20 cellular contexts compared by ENCODE assay signal in genomic region chr1:77081834-77082233, GRCh38.
"Had no signal": no experiment of that assay in that cellular context is flagged by ENCODE, and none has a peak within 500 bp of the region (broad histone marks: within the 10 kb centered on the region; RNA-seq: fewer than 3 reads in every experiment).

No MANE protein-coding gene starts in this region.

- H3K36me3 ChIP-seq: left lung, neutrophil, right lobe of liver had no signal

- H3K9me3 ChIP-seq: left lung, neutrophil, right lobe of liver had no signal

- DNase-seq: activated B cell treated with CpG ODN at 0.5 μM for 24 hours; activated CD4-positive, alpha-beta T cell treated with anti-CD3 and anti-CD28 coated beads for 36 hours; activated CD4-positive, alpha-beta T cell treated with anti-CD3 and anti-CD28 coated beads, Interleukin-2, amount 50 U/mL, for 4 hours; activated CD8-positive, alpha-beta memory T cell treated with anti-CD3 and anti-CD28 coated beads for 24 hours; activated CD8-positive, alpha-beta memory T cell treated with anti-CD3 and anti-CD28 coated beads, Interleukin-2, amount 50 U/mL, for 4 hours; activated naive CD4-positive, alpha-beta T cell; activated T-cell treated with anti-CD3 and anti-CD28 coated beads, Interleukin-2, amount 50 U/mL, for 24 hours; cortex of kidney; endodermal cell; immature natural killer cell; left lung; midbrain; natural killer cell; right lobe of liver; stimulated activated CD4-positive, alpha-beta T cell treated with anti-CD3 and anti-CD28 coated beads, Interleukin-2, amount 100 ng/mL, for 24 hours; stimulated activated naive B cell treated with anti-CD40 and anti-IgM and Interleukin-4, amounts not matched to agents 10 μg/mL and 1 μg/mL and 100 μg/mL, for 72 hours; T1000 had no signal

- H3K27ac ChIP-seq: left lung, neutrophil, parathyroid adenoma, right lobe of liver, skin epidermis had no signal

- H3K27me3 ChIP-seq: left lung, neutrophil, right lobe of liver had no signal

- ATAC-seq: activated CD4-positive, alpha-beta T cell treated with anti-CD3 and anti-CD28 coated beads for 36 hours; left lung; natural killer cell; right lobe of liver; stimulated activated naive B cell treated with anti-CD40 and anti-IgM and Interleukin-4, amounts not matched to agents 10 μg/mL and 1 μg/mL and 100 μg/mL, for 72 hours had no signal

- H2AFZ ChIP-seq: parathyroid adenoma had no signal

- H3K4me3 ChIP-seq: left lung, right lobe of liver, skin epidermis had no signal

- H3K9ac ChIP-seq: parathyroid adenoma had no signal

- H3K4me1 ChIP-seq: left lung, parathyroid adenoma had no signal
